Comparison of ENCODE assay signal across 9 cellular contexts in genomic region chr1:10788592-10789006, GRCh38. TPM values are rescaled to one million over a fixed set of nuclear protein-coding genes. Genes with fewer than 3 reads are reported as not detected.
DNase-seq lines count a peak whose midpoint lies in the region; ATAC-seq, FAIRE-seq and TF ChIP-seq lines count a peak whose summit lies in the region.
"Had no signal": no experiment of that assay in that cellular context is flagged by ENCODE, and none has a peak within 500 bp of the region (broad histone marks: within the 10 kb centered on the region; RNA-seq: fewer than 3 reads in every experiment).

No MANE protein-coding gene starts in this region.

- H2AFZ ChIP-seq in H1 (ENCODE audit: low read length) (no peak overlapping the region), mesenchymal stem cell (ENCODE audit: low read depth, low read length) (no peak overlapping the region)

- H3K4me3 ChIP-seq in H1 (ENCODE audit: extremely low read depth in 1 of 4, insufficient read depth in 2 of 4, low read depth in 3 of 4, low read length in 4 of 4) (no peak overlapping the region), mesenchymal stem cell (ENCODE audit: insufficient read depth in 1 of 2, low read depth in 1 of 2, low read length in 2 of 2) (no peak overlapping the region)
- H3K4me3 ChIP-seq: BLaER1 had no signal

- H3K9me3 ChIP-seq in H1 (ENCODE audit: insufficient read depth in 2 of 2, low read depth in 1 of 2, low read length in 1 of 2), result no peaks in the 10 kb centered on the region
- no peaks in the 10 kb centered on the region for H3K9me3 ChIP-seq in mesenchymal stem cell (ENCODE audit: control insufficient read depth, low read length)
- H3K9me3 ChIP-seq: BLaER1 had no signal

- H3K14ac ChIP-seq in H1 (ENCODE audit: insufficient read length) (no peak overlapping the region), mesenchymal stem cell (ENCODE audit: low read length in 2 of 2) (no peak overlapping the region)

- no peak for TF ChIP-seq EP300 in H1 (IDR thresholded peaks at IDR 0.05; ENCODE audit: borderline replicate concordance in 1 of 2, low read depth in 2 of 2, low read length in 2 of 2)

- H3K27ac ChIP-seq in H1 (ENCODE audit: low read depth, low read length) (no peak overlapping the region), mesenchymal stem cell (ENCODE audit: low read length, poor library complexity, severe bottlenecking) (no peak overlapping the region)
- H3K27ac ChIP-seq: BLaER1 had no signal

- peak; percentile 41 to 60 for TF ChIP-seq RAD21 in H1 (IDR thresholded peaks at IDR 0.05 in 1 of 2, conservative IDR thresholded peaks at IDR 0.05 in 1 of 2; ENCODE audit: low read depth in 2 of 2, low read length in 2 of 2)

- TF ChIP-seq POLR2A in H1 (IDR thresholded peaks at IDR 0.05; ENCODE audit: control extremely low read depth in 1 of 2, low read depth in 2 of 2, low read length in 2 of 2), result no peak

- H3K23me2 ChIP-seq in H1 (ENCODE audit: low read depth, low read length), result peaks cover 2% of the 10 kb centered on the region; the same call in 1 of the 2 replicates

- peak overlapping the region; percentile 39; the same call in 1 of the 2 replicates for H2BK12ac ChIP-seq in H1 (ENCODE audit: low read depth, low read length)
- H2BK12ac ChIP-seq in mesenchymal stem cell (ENCODE audit: low read length in 2 of 2), result no peak overlapping the region

- H2BK5ac ChIP-seq in H1 (ENCODE audit: low read depth, low read length) (no peak overlapping the region), mesenchymal stem cell (ENCODE audit: low read depth, low read length, poor library complexity, severe bottlenecking) (no peak overlapping the region)

- CTCF ChIA-PET in H1 (lab: Charles Lee; ENCODE audit: partially characterized antibody), result interaction anchor here (0.6 to 3.9 kb wide), 19 partner anchors 8 to 259 kb away, joined by 3 to 15 read pairs (median 4); no protein-coding TSS in a partner anchor

- peaks cover 2 to 5% of the 10 kb centered on the region in 2 experiments for H4K20me1 ChIP-seq in H1 (replicated peaks in 1 of 2; ENCODE audit: control insufficient read depth in 1 of 2, insufficient read depth in 2 of 2, low read length in 2 of 2)

- H3K4ac ChIP-seq in H1 (replicated peaks; ENCODE audit: insufficient read length, low read depth, low read length) (no peak overlapping the region), mesenchymal stem cell (ENCODE audit: low read depth in 1 of 2, low read length in 2 of 2) (no peak overlapping the region)

- no peak for FAIRE-seq in H1 (lab: Jason Lieb, UNC)

- no peaks in the 10 kb centered on the region; the same call in 1 of the 2 replicates for H3K79me1 ChIP-seq in H1 (ENCODE audit: low read depth, low read length)
- no peaks in the 10 kb centered on the region for H3K79me1 ChIP-seq in mesenchymal stem cell (replicated peaks; ENCODE audit: low read length, poor library complexity, severe bottlenecking)

- H4K5ac ChIP-seq in H1 (ENCODE audit: insufficient read length, low read depth, low read length), result no peak overlapping the region

- H3K79me2 ChIP-seq in H1 (ENCODE audit: control insufficient read depth in 1 of 2, insufficient read depth in 2 of 2, low read length in 2 of 2), result no peaks in the 10 kb centered on the region; a peak in 1 of 4 replicates

- H2BK20ac ChIP-seq in H1 (ENCODE audit: low read length), result no peak overlapping the region

- H3K27me3 ChIP-seq in H1 (replicated peaks in 1 of 4; ENCODE audit: control insufficient read depth in 3 of 4, extremely low read depth in 1 of 4, insufficient read depth in 3 of 4, low read length in 3 of 4), result peaks cover 0 to 7% (median 1%) of the 10 kb centered on the region in 4 experiments; a peak in 3 of 7 replicates
- peaks cover 77 to 90% of the 10 kb centered on the region in 2 experiments for H3K27me3 ChIP-seq in mesenchymal stem cell (ENCODE audit: control insufficient read depth in 1 of 2, insufficient read depth in 1 of 2, low read length in 2 of 2)

- TF ChIP-seq CTCF in H1 (IDR thresholded peaks at IDR 0.05; ENCODE audit: control extremely low read depth in 1 of 3, insufficient read depth in 1 of 3, low read depth in 1 of 3, low read length in 3 of 3), result peak; percentile 46 to 59 (median 53)

- H3K23ac ChIP-seq in H1 (ENCODE audit: insufficient read length) (no peak overlapping the region), mesenchymal stem cell (ENCODE audit: low read length in 2 of 2) (no peak overlapping the region)

- no peak overlapping the region for H4K8ac ChIP-seq in H1 (ENCODE audit: extremely low read depth, insufficient read depth, low read length)
- no peak overlapping the region for H4K8ac ChIP-seq in mesenchymal stem cell (ENCODE audit: low read length)

- H3K18ac ChIP-seq in H1 (ENCODE audit: extremely low read depth, low read length) (no peak overlapping the region; the same call in 1 of the 2 replicates), mesenchymal stem cell (ENCODE audit: low read depth in 1 of 2, low read length in 2 of 2) (no peak overlapping the region)

- no peak for ATAC-seq in GM18498 (IDR thresholded peaks at IDR 0.05; ENCODE audit: unreplicated experiment)

- H2BK120ac ChIP-seq in H1 (replicated peaks; ENCODE audit: low read depth, low read length), result no peak overlapping the region
- H2BK120ac ChIP-seq in mesenchymal stem cell (ENCODE audit: low read depth, low read length), result no peak overlapping the region

- H3K9ac ChIP-seq in H1 (replicated peaks in 1 of 4; ENCODE audit: extremely low read depth in 1 of 4, low read depth in 3 of 4, low read length in 3 of 4) (no peak overlapping the region), mesenchymal stem cell (ENCODE audit: low read length) (no peak overlapping the region)
- H3K9ac ChIP-seq: BLaER1 had no signal

- H2AK5ac ChIP-seq in H1 (ENCODE audit: low read depth, low read length), result no peak overlapping the region
- H2AK5ac ChIP-seq in mesenchymal stem cell (ENCODE audit: low read length, severe bottlenecking), result no peak overlapping the region

- H4K91ac ChIP-seq in H1 (replicated peaks; ENCODE audit: insufficient read length, low read length), result no peak overlapping the region
- H4K91ac ChIP-seq in mesenchymal stem cell (ENCODE audit: low read length), result no peak overlapping the region

- 86% methylated on average over 11 of the region's 11 CpGs; no CpG with 5 or more reads in 1 of the 2 experiments for WGBS in H1 (ENCODE audit: extremely low coverage in 1 of 2, insufficient coverage in 1 of 2, insufficient read length in 1 of 2, insufficient replicate concordance in 2 of 2, low coverage in 1 of 2, low lambda C conversion rate in 2 of 2, missing lambda C conversion rate in 1 of 2), 2 experiments
- WGBS in mesenchymal stem cell, result 71% methylated on average over 11 of the region's 11 CpGs

- H3K4me1 ChIP-seq in H1 (replicated peaks in 1 of 4; ENCODE audit: control insufficient read depth in 3 of 4, insufficient read depth in 4 of 4, low read length in 3 of 4) (peaks cover 0 to 6% (median 3%) of the 10 kb centered on the region in 4 experiments; a peak in 6 of 7 replicates), mesenchymal stem cell (ENCODE audit: control insufficient read depth, insufficient read depth, low read depth, low read length) (peaks cover under 1% of the 10 kb centered on the region)

- H3K4me2 ChIP-seq in H1 (ENCODE audit: insufficient read depth in 1 of 2, low read depth in 2 of 2, low read length in 2 of 2) (no peak overlapping the region), mesenchymal stem cell (ENCODE audit: low read length, poor library complexity, severe bottlenecking) (no peak overlapping the region)
- H3K4me2 ChIP-seq: BLaER1 had no signal

- H3K36me3 ChIP-seq in H1 (ENCODE audit: control insufficient read depth in 2 of 4, insufficient read depth in 4 of 4, low read length in 3 of 4) (no peaks in the 10 kb centered on the region), mesenchymal stem cell (ENCODE audit: control insufficient read depth in 1 of 2, insufficient read depth in 2 of 2, low read depth in 1 of 2, low read length in 2 of 2) (no peaks in the 10 kb centered on the region)
- H3K36me3 ChIP-seq: BLaER1 had no signal

- H2BK15ac ChIP-seq in H1 (ENCODE audit: low read length), result no peak overlapping the region
- no peak overlapping the region for H2BK15ac ChIP-seq in mesenchymal stem cell (ENCODE audit: low read depth, poor library complexity, severe bottlenecking)

- peak; percentile 44 for DNase-seq in activated effector memory CD4-positive, alpha-beta T cell treated with anti-CD3 and anti-CD28 coated beads, Interleukin-2, amount 50 U/mL, for 16 hours
- DNase-seq in activated effector memory CD4-positive, alpha-beta T cell treated with Interleukin-2 at 50 U/mL for 16 hours, result no peak
- DNase-seq in H1 (ENCODE audit: low read depth in 1 of 2, low spot score in 2 of 2), result peak in 1 of 2 experiments; percentile 64
- DNase-seq in mesenchymal stem cell, result peak; percentile 13
- DNase-seq in DMS79 (lab: John Stamatoyannopoulos, UW), result no peak
- no peak for DNase-seq in DMS79 treated with DMSO at 0.1 percent for 48 hours (lab: John Stamatoyannopoulos, UW)
- no peak for DNase-seq in NCI-H774 (lab: John Stamatoyannopoulos, UW)

- POLR2A ChIA-PET in H1 (lab: Charles Lee; ENCODE audit: partially characterized antibody), result interaction anchor here (0.6 kb wide), 1 partner anchor 55 kb away, joined by 3 read pairs; no protein-coding TSS in a partner anchor

- no peak overlapping the region for H3K56ac ChIP-seq in H1 (replicated peaks; ENCODE audit: insufficient read length, low read depth, low read length)

TF ChIP-seq in H1, 55 proteins besides CTCF, POLR2A, EP300 and RAD21:
- TF ChIP-seq SIRT6 (IDR thresholded peaks at IDR 0.05; ENCODE audit: low read length), result no peak
- no peak for TF ChIP-seq PHF8 (conservative IDR thresholded peaks at IDR 0.05; ENCODE audit: low read depth, low read length)
- no peak for TF ChIP-seq ZNF274 (IDR thresholded peaks at IDR 0.05; ENCODE audit: borderline replicate concordance, extremely low read depth, low read length)
- TF ChIP-seq JUND (IDR thresholded peaks at IDR 0.05; ENCODE audit: low read length), result no peak
- no peak for TF ChIP-seq HDAC2 (IDR thresholded peaks at IDR 0.05; ENCODE audit: borderline replicate concordance in 1 of 2, low read depth in 2 of 2, low read length in 2 of 2)
- TF ChIP-seq GABPA (IDR thresholded peaks at IDR 0.05; ENCODE audit: borderline replicate concordance, insufficient read depth, low read length), result 0 out of 2 replicates have a peak, but pooled peaks have one; percentile 32
TF ChIP-seq in H1: peak in this region for 1.

RNA-seq across cellular contexts. Expression of gene CASZ1, which starts 7.8 kb away (rescaled TPM):
- total RNA-seq in H1 (2021; fragmentation: NEBNext Ultra II Directional; extraction: Animal tissue kit (Norgen Biotek cat#: 25700)), result 6.1 and 7.7 TPM in 2 replicates
- polyA plus RNA-seq in H1 (2011; rRNA removed), result 4.4 and 5.9 TPM in 2 replicates
- 3.6 TPM for polyA plus RNA-seq in H1 (2011; cell fraction: cytosol; rRNA removed)
- 10.1 TPM for polyA plus RNA-seq in H1 (2011; cell fraction: nucleus; rRNA removed)
- 2.2 to 4.5 TPM (median 4.3 TPM) in 4 replicates for polyA plus RNA-seq in H1 (2012, experiment 1 of 2)
- 2.9 TPM for polyA plus RNA-seq in H1 (2012, experiment 2 of 2)
- polyA plus RNA-seq in H1 (2013, experiment 1 of 2), result 6.5 TPM
- 6.3 TPM for polyA plus RNA-seq in H1 (2013, experiment 2 of 2)
- polyA minus RNA-seq in H1 (2011; rRNA and poly(A)+ RNA removed), result 3.9 and 5.8 TPM in 2 replicates
- polyA minus RNA-seq in H1 (2011; cell fraction: cytosol; rRNA and poly(A)+ RNA removed), result 5.8 TPM
- 10.2 TPM for polyA minus RNA-seq in H1 (2011; cell fraction: nucleus; rRNA and poly(A)+ RNA removed)
- polyA plus RNA-seq in mesenchymal stem cell (2013, experiment 1 of 2), result 2.6 TPM
- polyA plus RNA-seq in mesenchymal stem cell (2013, experiment 2 of 2), result 4.0 TPM

Comparison
In these comparisons a context has a peak if more than half of its experiments do, and no peak if none do; other contexts are left out.
1. DNase-seq: peak in activated effector memory CD4-positive, alpha-beta T cell treated with anti-CD3 and anti-CD28 coated beads, Interleukin-2, amount 50 U/mL, for 16 hours (single experiment) and mesenchymal stem cell (single experiment); none in activated effector memory CD4-positive, alpha-beta T cell treated with Interleukin-2 at 50 U/mL for 16 hours (single experiment), DMS79 (single experiment), DMS79 treated with DMSO at 0.1 percent for 48 hours (single experiment) and NCI-H774 (single experiment).